10 cellular contexts compared by ENCODE assay signal in genomic region chr10:21171197-21171935, GRCh38.
DNase-seq lines count a peak whose midpoint lies in the region; ATAC-seq and TF ChIP-seq lines count a peak whose summit lies in the region.
"Had no signal": no experiment of that assay in that cellular context is flagged by ENCODE, and none has a peak within 500 bp of the region (broad histone marks: within the 10 kb centered on the region; RNA-seq: fewer than 3 reads in every experiment).

No MANE protein-coding gene starts in this region.

- intact Hi-C loops in lower leg skin (cut with DNase I; ENCODE audit: low total_unique reads), result no loop called here

- TF ChIP-seq POLR2A in lower leg skin (IDR thresholded peaks at IDR 0.05), result no peak

- H3K9me3 Mint-ChIP-seq in neural crest cell, result no peaks in the 10 kb centered on the region

- ATAC-seq in HG02970 (IDR thresholded peaks at IDR 0.05; ENCODE audit: low FRiP score, unreplicated experiment), result no peak
- no peak for ATAC-seq in HG02885 (IDR thresholded peaks at IDR 0.05; ENCODE audit: poor library complexity, unreplicated experiment)
- ATAC-seq: T-cell had no signal

- H3K4me1 Mint-ChIP-seq in neural crest cell, result peaks cover 56% of the 10 kb centered on the region

- H3K4me3 Mint-ChIP-seq in neural crest cell, result peak overlapping the region; percentile 65

- peaks cover 34% of the 10 kb centered on the region for H3K27me3 Mint-ChIP-seq in neural crest cell (ENCODE audit: low read depth)

- in situ Hi-C loops in G401 (cut with HindIII; ENCODE audit: low sequenced_read_pairs), result no loop called here

- H3K4me3 ChIP-seq in lower leg skin (ENCODE audit: low read depth, poor library complexity, severe bottlenecking), result no peak overlapping the region

- DNase-seq in G401 (ENCODE audit: low spot score) (peak; percentile 57), dermis blood vessel endothelial cell (peak; percentile 22), neural crest cell (ENCODE audit: low read depth, low spot score) (no peak), lower leg skin (ENCODE audit: low spot score in 2 of 2) (no peak)
- DNase-seq: activated T-cell treated with anti-CD3 and anti-CD28 coated beads for 4 hours, NCI-H2171, T-cell had no signal

- H3K36me3 Mint-ChIP-seq in neural crest cell (ENCODE audit: low read depth), result peaks cover 2% of the 10 kb centered on the region
- H3K36me3 Mint-ChIP-seq: T-cell had no signal

- WGBS in lower leg skin, 2 donors, result 79 to 83% methylated on average over 13 to 14 of the region's 14 CpGs

- no peak overlapping the region for H3K27ac Mint-ChIP-seq in neural crest cell (ENCODE audit: unreplicated experiment)
- H3K27ac Mint-ChIP-seq: T-cell had no signal

- 0 out of 2 replicates have a peak, but pooled peaks have one; percentile 21 for TF ChIP-seq CTCF in LNCAP (IDR thresholded peaks at IDR 0.05)
- peak; percentile 58 for TF ChIP-seq CTCF in neural crest cell (conservative IDR thresholded peaks at IDR 0.05)
- TF ChIP-seq CTCF in lower leg skin (IDR thresholded peaks at IDR 0.05), result no peak

Comparison
In these comparisons a context has a peak if more than half of its experiments do, and no peak if none do; other contexts are left out.
1. DNase-seq: peak in G401 (single experiment) and dermis blood vessel endothelial cell (single experiment); none in neural crest cell (single experiment) and lower leg skin (0 of 2).
2. CTCF ChIP-seq: peak in LNCAP (single experiment) and neural crest cell (single experiment); none in lower leg skin (0 of 3).